Comparison of ENCODE assay signal across 25 cellular contexts in genomic region chr6:43459535-43459934, GRCh38. TPM values are rescaled to one million over a fixed set of nuclear protein-coding genes. Genes with fewer than 3 reads are reported as not detected.
"Had no signal": no experiment of that assay in that cellular context is flagged by ENCODE, and none has a peak within 500 bp of the region (broad histone marks: within the 10 kb centered on the region; RNA-seq: fewer than 3 reads in every experiment).

No MANE protein-coding gene starts in this region.

- H3K36me3 Mint-ChIP-seq: T-cell had no signal

- H3K4me3 ChIP-seq: SJSA1, SK-N-MC had no signal

- H3K4me3 Mint-ChIP-seq: T-cell had no signal

- H3K36me3 ChIP-seq: SJSA1 had no signal

- H3K9me3 Mint-ChIP-seq: T-cell had no signal

- H3K27ac Mint-ChIP-seq: T-cell had no signal

- H3K27ac ChIP-seq: SJSA1, SK-N-MC had no signal

- DNase-seq: IMR-90, Kasumi-1, KG1, MV-4-11, NCI-H1092, NCI-H1105 treated with DMSO at 0.1 percent for 48 hours, NCI-H1417 treated with DMSO at 0.1 percent for 48 hours, NCI-H146, NCI-H1694 treated with DMSO at 0.1 percent for 48 hours, NCI-H1930, NCI-H2081, NCI-H2107, NCI-H2227 treated with DMSO at 0.1 percent for 48 hours, NCI-H524, NCI-H526 treated with DMSO at 0.1 percent for 48 hours, NCI-H748 treated with DMSO at 0.1 percent for 48 hours, Right ventricle myocardium superior, RPMI8226, SIG-M5, SW 1271, T-cell had no signal

- H3K9me3 ChIP-seq: SJSA1 had no signal

- ATAC-seq: HepG2, T-cell had no signal

RNA-seq across cellular contexts. Expression of gene DLK2, which starts 4.2 kb away (rescaled TPM):
- total RNA-seq: NCI-H460 had no signal

RNA-seq across cellular contexts. Expression of gene LRRC73, which starts 50.6 kb away (rescaled TPM):
- total RNA-seq: SJSA1 had no signal
